ENCODE assay signal across 24 cellular contexts in genomic region chr6:206264-206663, GRCh38.
"Had no signal": no experiment of that assay in that cellular context is flagged by ENCODE, and none has a peak within 500 bp of the region (broad histone marks: within the 10 kb centered on the region; RNA-seq: fewer than 3 reads in every experiment).

No MANE protein-coding gene starts in this region.

- H3K4me3 ChIP-seq: K562, SJSA1, SK-N-MC had no signal

- H3K36me3 ChIP-seq: SJSA1 had no signal

- H3K9ac ChIP-seq: KMS-11 had no signal

- H3K9me3 ChIP-seq: SJSA1 had no signal

- FAIRE-seq: HTR-8/SVneo, K562, RCC 7860 had no signal

- H3K27ac ChIP-seq: HL-60, KMS-11, SJSA1, SK-N-MC had no signal

- H3K4me2 ChIP-seq: KMS-11 had no signal

- ATAC-seq: K562 had no signal

- DNase-seq: Kasumi-1, MM.1S, NCI-H1092 treated with DMSO at 0.1 percent for 48 hours, NCI-H1436, NCI-H187, NCI-H2029, NCI-H2081 treated with DMSO at 0.1 percent for 48 hours, NCI-H2171, NCI-H226, NCI-H446, NCI-H510A, NCI-H524 treated with DMSO at 0.1 percent for 48 hours, NCI-H69, NCI-H774, Right ventricle myocardium superior, RPMI8226, SIG-M5 had no signal
